In genomic region chr2:66435963-66436362, GRCh38 we compare ENCODE assay signal across 10 cellular contexts. TPM values are rescaled to one million over a fixed set of nuclear protein-coding genes. Genes with fewer than 3 reads are reported as not detected.
DNase-seq lines count a peak whose midpoint lies in the region; ATAC-seq and TF ChIP-seq lines count a peak whose summit lies in the region.
"Had no signal": no experiment of that assay in that cellular context is flagged by ENCODE, and none has a peak within 500 bp of the region (broad histone marks: within the 10 kb centered on the region; RNA-seq: fewer than 3 reads in every experiment).

No MANE protein-coding gene starts in this region.

- no peaks in the 10 kb centered on the region for H4K20me1 ChIP-seq in SK-N-SH (ENCODE audit: insufficient read depth)

- H3F3A ChIP-seq in SK-N-SH (replicated peaks; ENCODE audit: insufficient read depth) = peaks cover 12% of the 10 kb centered on the region

- no peak for TF ChIP-seq EP300 in SK-N-SH (IDR thresholded peaks at IDR 0.05; ENCODE audit: borderline replicate concordance in 1 of 2, low read depth in 1 of 2, low read length in 1 of 2)

- H3K4me1 Mint-ChIP-seq in mesothelial cell of epicardium = peaks cover 24% of the 10 kb centered on the region

- peaks cover 0 to 21% of the 10 kb centered on the region in 2 experiments; a peak in 2 of 4 replicates for H3K4me1 ChIP-seq in SK-N-SH (ENCODE audit: control insufficient read depth in 1 of 2, insufficient read depth in 2 of 2, low read depth in 1 of 2, low read length in 1 of 2)
- H3K4me1 ChIP-seq in colonic mucosa = no peaks in the 10 kb centered on the region
- H3K4me1 ChIP-seq in tibial artery = peaks cover 0 to 8% (median 4%) of the 10 kb centered on the region in 4 donors

- ATAC-seq in SK-N-SH treated with all-trans-retinoic acid at 6 μM for 48 hours (no peak), GM21367 (IDR thresholded peaks at IDR 0.05; ENCODE audit: unreplicated experiment) (no peak), HG02763 (IDR thresholded peaks at IDR 0.05; ENCODE audit: unreplicated experiment) (no peak)
- ATAC-seq: stimulated activated memory B cell treated with anti-CD40 and anti-IgM and Interleukin-4, amounts not matched to agents 10 μg/mL and 1 μg/mL and 100 μg/mL, for 72 hours had no signal

- H3K4me3 ChIP-seq in SK-N-SH (ENCODE audit: low read depth in 2 of 2, low read length in 1 of 2) = peak overlapping the region; percentile 85 to 90
- peak overlapping the region; percentile 55 for H3K4me3 ChIP-seq in colonic mucosa
- peak overlapping the region; percentile 68 to 81 for H3K4me3 ChIP-seq in tibial artery

- peak overlapping the region; percentile 88 for H3K4me3 Mint-ChIP-seq in mesothelial cell of epicardium

- CTCF ChIA-PET in SK-N-SH (lab: Yijun Ruan, JAX) = interaction anchor here (0.8 to 1.7 kb wide), 6 partner anchors 8 to 886 kb away, joined by 3 to 5 read pairs (median 4); no protein-coding TSS in a partner anchor

- peak overlapping the region; percentile 90 for H3K9ac ChIP-seq in SK-N-SH
- peak overlapping the region; percentile 37 to 71 for H3K9ac ChIP-seq in colonic mucosa (ENCODE audit: low read depth in 2 of 2, low read length in 2 of 2)

- peak overlapping the region; percentile 98 for H3K27ac Mint-ChIP-seq in mesothelial cell of epicardium
- H3K27ac Mint-ChIP-seq: stimulated activated memory B cell treated with anti-CD40 and anti-IgM and Interleukin-4, amounts not matched to agents 10 μg/mL and 1 μg/mL and 100 μg/mL, for 72 hours had no signal

- intact Hi-C loops in colonic mucosa (cut with DNase I) = loop anchor here (10.0 kb wide), 2 partner anchors 259 to 1039 kb away; no protein-coding TSS in a partner anchor
- intact Hi-C loops in tibial artery (cut with DNase I; ENCODE audit: low total_unique reads) = loop anchor here (10.0 kb wide), 1 partner anchor 1599 kb away; no protein-coding TSS in a partner anchor

- no peak for DNase-seq in SK-N-SH
- DNase-seq in colonic mucosa = no peak
- DNase-seq in mesothelial cell of epicardium (ENCODE audit: low spot score in 2 of 2, unreplicated experiment in 2 of 2) = no peak
- no peak for DNase-seq in tibial artery
- no peak for DNase-seq in COLO829 (ENCODE audit: low spot score)

- no peaks in the 10 kb centered on the region for H3K27me3 Mint-ChIP-seq in mesothelial cell of epicardium (ENCODE audit: low read depth)

- H2AFZ ChIP-seq in SK-N-SH (ENCODE audit: low read depth) = no peak overlapping the region

- peaks cover 33% of the 10 kb centered on the region for H3K36me3 Mint-ChIP-seq in mesothelial cell of epicardium
- H3K36me3 Mint-ChIP-seq: stimulated activated memory B cell treated with anti-CD40 and anti-IgM and Interleukin-4, amounts not matched to agents 10 μg/mL and 1 μg/mL and 100 μg/mL, for 72 hours had no signal

- H3K36me3 ChIP-seq in SK-N-SH (replicated peaks in 1 of 2; ENCODE audit: control insufficient read depth in 1 of 2, insufficient read depth in 2 of 2, low read length in 1 of 2) (peaks cover 10 to 23% of the 10 kb centered on the region in 2 experiments), colonic mucosa (no peaks in the 10 kb centered on the region), tibial artery (no peaks in the 10 kb centered on the region)

- H3K4me2 ChIP-seq in SK-N-SH = peak overlapping the region; percentile 94

- WGBS in SK-N-SH (ENCODE audit: low lambda C conversion rate) = 13% methylated on average over 2 of the region's 2 CpGs

- peaks cover 58% of the 10 kb centered on the region for H3K79me2 ChIP-seq in SK-N-SH (ENCODE audit: insufficient read depth)

- POLR2A ChIA-PET in SK-N-SH (lab: Yijun Ruan, JAX) = interaction anchor here (1.3 to 3.6 kb wide), 2 partner anchors 138 to 570 kb away, joined by 4 to 27 read pairs; no protein-coding TSS in a partner anchor

- H3K9me3 ChIP-seq in SK-N-SH (no peaks in the 10 kb centered on the region), colonic mucosa (no peaks in the 10 kb centered on the region), tibial artery (no peaks in the 10 kb centered on the region)

- H3K9me2 ChIP-seq in SK-N-SH = no peaks in the 10 kb centered on the region

- H3K27ac ChIP-seq in SK-N-SH (ENCODE audit: low read depth in 2 of 2, low read length in 1 of 2) = peak overlapping the region; percentile 76 to 81
- peak overlapping the region; percentile 87 for H3K27ac ChIP-seq in colonic mucosa
- peak overlapping the region; percentile 83 to 84 for H3K27ac ChIP-seq in tibial artery

- TF ChIP-seq RAD21 in SK-N-SH (IDR thresholded peaks at IDR 0.05; ENCODE audit: low read length) = no peak

- no peaks in the 10 kb centered on the region for H3K9me3 Mint-ChIP-seq in mesothelial cell of epicardium
- H3K9me3 Mint-ChIP-seq: stimulated activated memory B cell treated with anti-CD40 and anti-IgM and Interleukin-4, amounts not matched to agents 10 μg/mL and 1 μg/mL and 100 μg/mL, for 72 hours had no signal

- TF ChIP-seq CTCF in SK-N-SH (IDR thresholded peaks at IDR 0.05) (no peak), colonic mucosa (IDR thresholded peaks at IDR 0.05) (no peak), mesothelial cell of epicardium (IDR thresholded peaks at IDR 0.05; ENCODE audit: unreplicated experiment) (no peak), tibial artery (IDR thresholded peaks at IDR 0.05) (no peak)

- no peaks in the 10 kb centered on the region for H3K27me3 ChIP-seq in SK-N-SH (ENCODE audit: insufficient read depth)
- H3K27me3 ChIP-seq in colonic mucosa = peaks cover 17% of the 10 kb centered on the region
- H3K27me3 ChIP-seq in tibial artery = no peaks in the 10 kb centered on the region

TF ChIP-seq in SK-N-SH, 30 proteins besides CTCF, POLR2A, EP300 and RAD21 (continues in another document):
- TF ChIP-seq RXRA (IDR thresholded peaks at IDR 0.05; ENCODE audit: borderline replicate concordance, low read depth) (no peak), TEAD4 (IDR thresholded peaks at IDR 0.05; ENCODE audit: borderline replicate concordance, insufficient read depth) (no peak), NFIC (IDR thresholded peaks at IDR 0.05; ENCODE audit: borderline replicate concordance) (no peak), GATA2 (CRISPR knock-in tag; IDR thresholded peaks at IDR 0.05) (no peak), RCOR1 (IDR thresholded peaks at IDR 0.05; ENCODE audit: low read length) (no peak)

TF ChIP-seq in SK-N-SH treated with all-trans-retinoic acid at 6 μM for 48 hours, 23 proteins besides CTCF, POLR2A, EP300 and RAD21 (continues in another document):
- TF ChIP-seq GLIS3 (CRISPR knock-in tag; IDR thresholded peaks at IDR 0.05) = no peak
- no peak for TF ChIP-seq ISL1 (CRISPR knock-in tag; IDR thresholded peaks at IDR 0.05)
- no peak for TF ChIP-seq ESRRG (CRISPR knock-in tag; IDR thresholded peaks at IDR 0.05)
- TF ChIP-seq ZFP30 (CRISPR knock-in tag; IDR thresholded peaks at IDR 0.05) = no peak
- no peak for TF ChIP-seq ZNF70 (CRISPR knock-in tag; IDR thresholded peaks at IDR 0.05)
- TF ChIP-seq ZNF8 (CRISPR knock-in tag; IDR thresholded peaks at IDR 0.05) = no peak
- no peak for TF ChIP-seq RARB (CRISPR knock-in tag; IDR thresholded peaks at IDR 0.05)
- TF ChIP-seq CSDC2 (CRISPR knock-in tag; IDR thresholded peaks at IDR 0.05) = no peak
- TF ChIP-seq ARNTL (CRISPR knock-in tag; IDR thresholded peaks at IDR 0.05; ENCODE audit: borderline replicate concordance, low read depth) = no peak
- TF ChIP-seq CREB5 (CRISPR knock-in tag; IDR thresholded peaks at IDR 0.05; ENCODE audit: low read depth) = no peak
- no peak for TF ChIP-seq TCF4 (CRISPR knock-in tag; IDR thresholded peaks at IDR 0.05; ENCODE audit: borderline replicate concordance)
- TF ChIP-seq PPARA (CRISPR knock-in tag; IDR thresholded peaks at IDR 0.05; ENCODE audit: borderline replicate concordance) = no peak
- no peak for TF ChIP-seq OSR1 (CRISPR knock-in tag; IDR thresholded peaks at IDR 0.05)
- TF ChIP-seq CSRNP3 (CRISPR knock-in tag; IDR thresholded peaks at IDR 0.05) = no peak

RNA-seq across cellular contexts. Expression of gene MEIS1, which starts 1.0 kb away (rescaled TPM):
- polyA plus RNA-seq in SK-N-SH (2012; rRNA removed) = 16.9 and 21.8 TPM in 2 replicates
- polyA plus RNA-seq in SK-N-SH (2012; cell fraction: cytosol; rRNA removed) = 10.7 and 11.9 TPM in 2 replicates
- polyA plus RNA-seq in SK-N-SH (2012; cell fraction: nucleus; rRNA removed) = 30.1 and 60.1 TPM in 2 replicates
- total RNA-seq in colonic mucosa = 10 to 100 TPM in 1 of 2 donors, 1 to 10 TPM in 1; 8.9 to 23.1 TPM
- 305 to 324 TPM (median 317 TPM) in 3 replicates for total RNA-seq in mesothelial cell of epicardium
- total RNA-seq: T-helper 2 cell treated with Interferon-gamma antibody and Interleukin-4, amounts not matched to agents 100 ng/mL and 5 ng/mL, for 36 hours had no signal

Comparison
In these comparisons a context has a peak if more than half of its experiments do, and no peak if none do; other contexts are left out.
1. RNA of gene MEIS1, which starts 1.0 kb away (total RNA-seq): 305 to 324 TPM in mesothelial cell of epicardium; 8.9 to 23.1 TPM in colonic mucosa; every median in the first group is over 10 times any median in the second.
2. Peak in every context shown above with its lines, with median percentiles within 50 percentile points of each other: H3K27ac ChIP-seq and H3K4me3 ChIP-seq.